ENCODE assay signal across 12 cellular contexts in genomic region chr17:2705263-2705662, GRCh38. TPM values are rescaled to one million over a fixed set of nuclear protein-coding genes. Genes with fewer than 3 reads are reported as not detected.
A peak's percentile ranks its signal among the peaks of the same experiment; 100 is the strongest.
DNase-seq lines count a peak whose midpoint lies in the region; ATAC-seq and TF ChIP-seq lines count a peak whose summit lies in the region.
"Had no signal": no experiment of that assay in that cellular context is flagged by ENCODE, and none has a peak within 500 bp of the region (broad histone marks: within the 10 kb centered on the region; RNA-seq: fewer than 3 reads in every experiment).

No MANE protein-coding gene starts in this region.

- H3K9me3 ChIP-seq in breast epithelium: no peaks in the 10 kb centered on the region
- no peaks in the 10 kb centered on the region for H3K9me3 ChIP-seq in gastroesophageal sphincter

- DNase-seq in MCF 10A (ENCODE audit: unreplicated experiment): no peak
- no peak for DNase-seq in breast epithelium (ENCODE audit: low spot score in 2 of 2)
- DNase-seq in activated CD8-positive, alpha-beta T cell treated with anti-CD3 and anti-CD28 coated beads for 36 hours: no peak
- DNase-seq in smooth muscle cell of the brain vasculature (ENCODE audit: low read depth, low spot score): peak; percentile 21
- no peak for DNase-seq in stimulated activated CD4-positive, alpha-beta T cell treated with anti-CD3 and anti-CD28 coated beads, Interleukin-12 subunit alpha, Interleukin-12 subunit beta, amount 100 ng/mL, for 4 hours
- no peak for DNase-seq in epidermal melanocyte (ENCODE audit: insufficient read length, low spot score)
- DNase-seq: activated B cell treated with CpG ODN at 0.5 μM for 24 hours; effector CD8-positive, alpha-beta T cell; Kasumi-1; NCI-H446 treated with DMSO at 0.1 percent for 48 hours had no signal

- H3K36me3 Mint-ChIP-seq in MCF 10A (ENCODE audit: insufficient read depth, unreplicated experiment): peaks cover 37% of the 10 kb centered on the region
- peaks cover 26% of the 10 kb centered on the region for H3K36me3 Mint-ChIP-seq in activated CD8-positive, alpha-beta T cell treated with anti-CD3 and anti-CD28 coated beads for 36 hours (ENCODE audit: low read depth)

- POLR2A ChIA-PET in MCF 10A (lab: Yijun Ruan, JAX): no interaction called here
- POLR2A ChIA-PET in activated CD8-positive, alpha-beta T cell treated with anti-CD3 and anti-CD28 coated beads for 36 hours (lab: Charles Lee): interaction anchor here (1.2 to 2.8 kb wide), 2 partner anchors 10 to 19 kb away, joined by 4 to 16 read pairs; no protein-coding TSS in a partner anchor

- peak overlapping the region; percentile 61 for H3K27ac Mint-ChIP-seq in MCF 10A (ENCODE audit: low read depth, unreplicated experiment)
- H3K27ac Mint-ChIP-seq in activated CD8-positive, alpha-beta T cell treated with anti-CD3 and anti-CD28 coated beads for 36 hours: peak overlapping the region; percentile 0

- H3K4me3 ChIP-seq in breast epithelium: no peak overlapping the region
- no peak overlapping the region for H3K4me3 ChIP-seq in gastroesophageal sphincter

- peaks cover 26% of the 10 kb centered on the region for H3K4me1 Mint-ChIP-seq in MCF 10A (ENCODE audit: insufficient read depth, unreplicated experiment)
- peaks cover 28% of the 10 kb centered on the region for H3K4me1 Mint-ChIP-seq in activated CD8-positive, alpha-beta T cell treated with anti-CD3 and anti-CD28 coated beads for 36 hours (ENCODE audit: low read depth)

- intact Hi-C loops in MCF 10A (cut with micrococcal nuclease) (no loop called here), breast epithelium (cut with DNase I; ENCODE audit: low total_unique reads) (no loop called here)
- intact Hi-C loops in activated CD8-positive, alpha-beta T cell treated with anti-CD3 and anti-CD28 coated beads for 36 hours (cut with micrococcal nuclease): no loop called here

- no peak overlapping the region for H3K4me3 Mint-ChIP-seq in MCF 10A (ENCODE audit: unreplicated experiment)
- H3K4me3 Mint-ChIP-seq in activated CD8-positive, alpha-beta T cell treated with anti-CD3 and anti-CD28 coated beads for 36 hours: no peak overlapping the region
- H3K4me3 Mint-ChIP-seq: activated B cell treated with CpG ODN at 0.5 μM for 24 hours had no signal

- TF ChIP-seq CTCF in MCF 10A (IDR thresholded peaks at IDR 0.05; ENCODE audit: unreplicated experiment) (no peak), breast epithelium (IDR thresholded peaks at IDR 0.05) (no peak), gastroesophageal sphincter (IDR thresholded peaks at IDR 0.05) (no peak)
- no peak for TF ChIP-seq CTCF in activated CD8-positive, alpha-beta T cell treated with anti-CD3 and anti-CD28 coated beads for 36 hours (IDR thresholded peaks at IDR 0.05)

- 63 to 82% methylated on average over 3 to 6 of the region's 7 CpGs for WGBS in gastroesophageal sphincter (ENCODE audit: low coverage in 1 of 2), 2 donors

- no peak overlapping the region for H3K27ac ChIP-seq in breast epithelium
- H3K27ac ChIP-seq in gastroesophageal sphincter: peak overlapping the region in 3 of 4 donors; percentile 10 to 89 (median 31)

- no peak for TF ChIP-seq EP300 in gastroesophageal sphincter (IDR thresholded peaks at IDR 0.05)

- CTCF ChIA-PET in MCF 10A (lab: Yijun Ruan, JAX): interaction anchor here (0.7 to 0.9 kb wide), 2 partner anchors 216 to 323 kb away, joined by 3 read pairs; no protein-coding TSS in a partner anchor
- CTCF ChIA-PET in activated CD8-positive, alpha-beta T cell treated with anti-CD3 and anti-CD28 coated beads for 36 hours (lab: Charles Lee): no interaction called here

- H3K9me3 Mint-ChIP-seq in MCF 10A (ENCODE audit: unreplicated experiment): no peaks in the 10 kb centered on the region
- H3K9me3 Mint-ChIP-seq in activated CD8-positive, alpha-beta T cell treated with anti-CD3 and anti-CD28 coated beads for 36 hours: no peaks in the 10 kb centered on the region
- H3K9me3 Mint-ChIP-seq: activated B cell treated with CpG ODN at 0.5 μM for 24 hours had no signal

- no peaks in the 10 kb centered on the region for H3K27me3 ChIP-seq in breast epithelium
- no peaks in the 10 kb centered on the region for H3K27me3 ChIP-seq in gastroesophageal sphincter

- no peak for ATAC-seq in activated CD8-positive, alpha-beta T cell treated with anti-CD3 and anti-CD28 coated beads for 36 hours
- no peak for ATAC-seq in gastroesophageal sphincter
- no peak for ATAC-seq in HG03025 (IDR thresholded peaks at IDR 0.05; ENCODE audit: low FRiP score, unreplicated experiment)

- H3K4me1 ChIP-seq in breast epithelium (peaks cover 14 to 29% of the 10 kb centered on the region in 2 donors), gastroesophageal sphincter (peaks cover 0 to 69% (median 32%) of the 10 kb centered on the region in 3 donors)

- TF ChIP-seq POLR2A in breast epithelium (IDR thresholded peaks at IDR 0.05): no peak
- no peak for TF ChIP-seq POLR2A in gastroesophageal sphincter (IDR thresholded peaks at IDR 0.05)

- H3K36me3 ChIP-seq in breast epithelium (peaks cover 11% of the 10 kb centered on the region), gastroesophageal sphincter (peaks cover 0 to 42% of the 10 kb centered on the region in 2 donors)

- no peaks in the 10 kb centered on the region for H3K27me3 Mint-ChIP-seq in MCF 10A (ENCODE audit: insufficient read depth, unreplicated experiment)
- no peaks in the 10 kb centered on the region for H3K27me3 Mint-ChIP-seq in activated CD8-positive, alpha-beta T cell treated with anti-CD3 and anti-CD28 coated beads for 36 hours
- H3K27me3 Mint-ChIP-seq: activated B cell treated with CpG ODN at 0.5 μM for 24 hours had no signal

- BruUV-seq in MCF 10A (replicated peaks; lab: Mats Ljungman, UMichigan): no TSS peak

RNA-seq across cellular contexts. Expression of gene CLUH, which starts 6.3 kb away (rescaled TPM):
- total RNA-seq in MCF 10A (2022): 66.6 and 80.4 TPM in 2 replicates
- total RNA-seq in breast epithelium: 10 to 100 TPM; 37.6 to 77.7 (median 50.6) TPM
- total RNA-seq in activated CD8-positive, alpha-beta T cell treated with anti-CD3 and anti-CD28 coated beads for 36 hours: 100 to 1,000 TPM; 105 to 111 TPM
- total RNA-seq in gastroesophageal sphincter: 10 to 100 TPM; 42.6 to 87.6 (median 52.9) TPM

RNA-seq across cellular contexts. Expression of gene CCDC92B, which starts 44.2 kb away (rescaled TPM):
- total RNA-seq in MCF 10A (2022) (not detected in 2 replicates), breast epithelium (under 1 TPM in 1 of 3 donors, not detected in 2; 0.33 TPM), gastroesophageal sphincter (under 1 TPM in 1 of 4 donors, not detected in 3; 0.08 TPM)
- total RNA-seq in activated CD8-positive, alpha-beta T cell treated with anti-CD3 and anti-CD28 coated beads for 36 hours: under 1 TPM in 1 of 2 experiments, not detected in 1; 0.09 TPM
- total RNA-seq: activated B cell treated with CpG ODN at 0.5 μM for 24 hours had no signal

Comparison
In these comparisons a context has a peak if more than half of its experiments do, and no peak if none do; other contexts are left out.
1. H3K27ac ChIP-seq: peak in gastroesophageal sphincter (3 of 4); none in breast epithelium (0 of 2).